8 cellular contexts compared by ENCODE assay signal in the genomic region with DNA sequence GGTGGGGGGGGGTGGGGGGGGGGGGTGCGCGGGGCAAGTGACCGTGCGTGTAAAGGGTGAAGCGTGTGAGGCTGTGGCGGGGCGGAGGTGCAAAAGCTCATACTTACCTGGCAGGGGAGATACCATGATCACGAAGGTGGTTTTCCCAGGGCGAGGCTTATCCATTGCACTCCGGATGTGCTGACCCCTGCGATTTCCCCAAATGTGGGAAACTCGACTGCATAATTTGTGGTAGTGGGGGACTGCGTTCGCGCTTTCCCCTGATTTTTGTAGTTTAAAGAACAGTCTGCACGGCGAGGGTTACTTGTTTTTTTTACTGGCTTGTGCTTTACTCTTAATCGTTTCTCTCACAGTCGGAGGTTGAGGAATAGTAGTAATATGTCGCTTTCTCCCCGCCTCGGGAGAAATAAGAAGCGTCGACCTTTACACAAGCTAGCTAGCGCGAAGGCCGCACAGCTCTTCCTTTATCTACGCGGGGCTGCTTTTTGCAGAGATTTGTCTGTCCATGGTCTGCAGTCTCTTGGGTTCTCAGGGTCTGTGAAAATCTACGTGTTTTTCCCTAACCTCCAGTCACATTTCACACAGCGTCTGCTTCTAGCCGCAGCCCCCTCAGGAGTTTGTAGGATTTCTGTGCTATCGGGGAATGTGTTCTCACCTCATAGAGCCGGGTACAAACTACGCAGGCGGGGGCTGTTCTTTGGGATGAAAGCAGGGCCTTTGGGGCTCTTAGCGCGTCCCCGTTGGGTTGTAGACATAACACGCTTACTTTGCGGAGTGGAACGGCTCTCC.
DNase-seq lines count a peak whose midpoint lies in the region; ATAC-seq and TF ChIP-seq lines count a peak whose summit lies in the region.
"Not testable (repeated sequence)": the region's sequence is repeated elsewhere in the genome, so short reads cannot be mapped to it uniquely, and the experiment has no call there.

No MANE protein-coding gene starts in this region.

- H3K4me3 ChIP-seq in esophagus (ENCODE audit: low read depth in 1 of 2, low read length in 2 of 2) = peak overlapping the region; percentile 35 to 37
- peak overlapping the region; percentile 50 to 51 for H3K4me3 ChIP-seq in muscle layer of duodenum (ENCODE audit: low read depth in 1 of 2, low read length in 2 of 2)

- H3K4me1 ChIP-seq in esophagus (ENCODE audit: control insufficient read depth in 2 of 2, insufficient read depth in 2 of 2, low read length in 1 of 2); muscle layer of duodenum (ENCODE audit: control insufficient read depth in 1 of 2, insufficient read depth in 2 of 2, low read length in 2 of 2): not testable (repeated sequence)

- 1% methylated on average over 30 to 42 of the region's 42 CpGs for WGBS in esophagus, 2 donors

- peak; percentile 98 for DNase-seq in DMS153 (lab: John Stamatoyannopoulos, UW)
- DNase-seq in OCI-M2 (lab: John Stamatoyannopoulos, UW; ENCODE audit: unreplicated experiment) = peak; percentile 72
- DNase-seq in activated T-cell treated with anti-CD3 and anti-CD28 coated beads for 48 hours (ENCODE audit: low read depth) = peak; percentile 66
- peak; percentile 49 for DNase-seq in stimulated activated CD8-positive, alpha-beta memory T cell treated with anti-CD3 and anti-CD28 coated beads, Interleukin-7, amount 100 ng/mL, for 24 hours (ENCODE audit: low read depth)

- H3K27ac ChIP-seq in esophagus (ENCODE audit: low read depth in 2 of 2, low read length in 1 of 2) = peak overlapping the region; percentile 92 to 98
- peak overlapping the region; percentile 84 for H3K27ac ChIP-seq in muscle layer of duodenum (ENCODE audit: low read length)

- peak; percentile 70 for TF ChIP-seq EP300 in Ishikawa (IDR thresholded peaks at IDR 0.05; ENCODE audit: borderline replicate concordance)

- not testable (repeated sequence) for H3K36me3 ChIP-seq in esophagus (ENCODE audit: control insufficient read depth in 2 of 2, insufficient read depth in 2 of 2, low read length in 1 of 2); muscle layer of duodenum (ENCODE audit: control insufficient read depth in 1 of 2, insufficient read depth in 2 of 2, low read length in 2 of 2)

- TF ChIP-seq RAD21 in Ishikawa (IDR thresholded peaks at IDR 0.05; ENCODE audit: low read depth) = 0 out of 2 replicates have a peak, but pooled peaks have one; percentile 1

- H3K9me3 ChIP-seq in esophagus (ENCODE audit: control insufficient read depth in 2 of 2, insufficient read depth in 1 of 2, low read depth in 1 of 2, low read length in 1 of 2); muscle layer of duodenum (ENCODE audit: control insufficient read depth in 1 of 2, low read length in 2 of 2): not testable (repeated sequence)

- not testable (repeated sequence) for H3K27me3 ChIP-seq in esophagus (ENCODE audit: control insufficient read depth in 1 of 2, insufficient read depth in 2 of 2, low read length in 2 of 2); muscle layer of duodenum (ENCODE audit: low read depth, low read length)

- ATAC-seq in GM21619 (IDR thresholded peaks at IDR 0.05; ENCODE audit: unreplicated experiment) = peak; percentile 92

TF ChIP-seq in Ishikawa, 13 proteins besides CTCF, POLR2A, EP300 and RAD21:
- TF ChIP-seq TCF12 (IDR thresholded peaks at IDR 0.05; ENCODE audit: low read depth) (peak; percentile 67; the same call in 1 of the 2 replicates), TEAD4 (IDR thresholded peaks at IDR 0.05) (0 out of 2 replicates have a peak, but pooled peaks have one; percentile 11), EGR1 (IDR thresholded peaks at IDR 0.05) (peak; percentile 38; the same call in 1 of the 2 replicates), YY1 (IDR thresholded peaks at IDR 0.05; ENCODE audit: low read depth) (peak; percentile 44)
- TF ChIP-seq, protein P1, sequence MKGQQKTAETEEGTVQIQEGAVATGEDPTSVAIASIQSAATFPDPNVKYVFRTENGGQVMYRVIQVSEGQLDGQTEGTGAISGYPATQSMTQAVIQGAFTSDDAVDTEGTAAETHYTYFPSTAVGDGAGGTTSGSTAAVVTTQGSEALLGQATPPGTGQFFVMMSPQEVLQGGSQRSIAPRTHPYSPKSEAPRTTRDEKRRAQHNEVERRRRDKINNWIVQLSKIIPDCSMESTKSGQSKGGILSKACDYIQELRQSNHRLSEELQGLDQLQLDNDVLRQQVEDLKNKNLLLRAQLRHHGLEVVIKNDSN (IDR thresholded peaks at IDR 0.05) = peak; percentile 3; the same call in 1 of the 2 replicates

Comparison
In these comparisons a context has a peak if more than half of its experiments do, and no peak if none do; other contexts are left out.
1. Peak in every context shown above with its lines: DNase-seq, ATAC-seq, H3K4me3 ChIP-seq and H3K27ac ChIP-seq.